10 cellular contexts compared by ENCODE assay signal in genomic region chr17:28434326-28434725, GRCh38. TPM values are rescaled to one million over a fixed set of nuclear protein-coding genes. Genes with fewer than 3 reads are reported as not detected.
"Had no signal": no experiment of that assay in that cellular context is flagged by ENCODE, and none has a peak within 500 bp of the region (broad histone marks: within the 10 kb centered on the region; RNA-seq: fewer than 3 reads in every experiment).

No MANE protein-coding gene starts in this region.

RNA-seq across cellular contexts. Expression of gene SLC13A2, which starts 39.1 kb away (rescaled TPM):
- total RNA-seq: OCI-LY7, PC-3, PC-9, Right ventricle myocardium inferior, Right ventricle myocardium superior, RPMI7951, SJCRH30, SJSA1, SK-MEL-5 had no signal
- polyA plus RNA-seq: SK-N-SH had no signal
